24 cellular contexts compared by ENCODE assay signal in genomic region chr5:40985501-40985900, GRCh38.
DNase-seq lines count a peak whose midpoint lies in the region; ATAC-seq and TF ChIP-seq lines count a peak whose summit lies in the region.
"Had no signal": no experiment of that assay in that cellular context is flagged by ENCODE, and none has a peak within 500 bp of the region (broad histone marks: within the 10 kb centered on the region; RNA-seq: fewer than 3 reads in every experiment).

No MANE protein-coding gene starts in this region.

- peak overlapping the region; percentile 86 for H2BK20ac ChIP-seq in IMR-90 (ENCODE audit: low read depth, low read length)

- TF ChIP-seq POLR2A in IMR-90 (IDR thresholded peaks at IDR 0.05; ENCODE audit: low read depth, low read length) (no peak), upper lobe of left lung (IDR thresholded peaks at IDR 0.05) (no peak)

- H4K91ac ChIP-seq in IMR-90 (ENCODE audit: insufficient read depth, low read depth, low read length): peak overlapping the region; percentile 91

- H3K36me3 ChIP-seq in IMR-90 (ENCODE audit: control insufficient read depth, insufficient read depth, low read length) (no peaks in the 10 kb centered on the region), SJSA1 (no peaks in the 10 kb centered on the region), mesendoderm (ENCODE audit: control insufficient read depth, insufficient read depth, low read length) (no peaks in the 10 kb centered on the region), upper lobe of left lung (no peaks in the 10 kb centered on the region)
- H3K36me3 ChIP-seq: BLaER1 had no signal

- peaks cover 2% of the 10 kb centered on the region; the same call in 1 of the 2 replicates for H3K9me3 ChIP-seq in IMR-90 (ENCODE audit: control insufficient read depth, insufficient read depth, low read length)
- H3K9me3 ChIP-seq in SJSA1 (replicated peaks): peaks cover 7% of the 10 kb centered on the region
- no peaks in the 10 kb centered on the region for H3K9me3 ChIP-seq in upper lobe of left lung
- H3K9me3 ChIP-seq: A549, BLaER1 had no signal

- no peaks in the 10 kb centered on the region for H3K27me3 ChIP-seq in IMR-90 (ENCODE audit: control insufficient read depth, insufficient read depth, low read length)
- H3K27me3 ChIP-seq in SJSA1 (replicated peaks): no peaks in the 10 kb centered on the region
- no peaks in the 10 kb centered on the region for H3K27me3 ChIP-seq in mesendoderm (ENCODE audit: insufficient read depth, low read length, poor library complexity)
- no peaks in the 10 kb centered on the region for H3K27me3 ChIP-seq in upper lobe of left lung
- H3K27me3 ChIP-seq: BLaER1 had no signal

- H3K27me3 Mint-ChIP-seq in glutamatergic neuron (ENCODE audit: unreplicated experiment): peaks cover 1% of the 10 kb centered on the region

- no peak for TF ChIP-seq EP300 in upper lobe of left lung (IDR thresholded peaks at IDR 0.05)

- H3K79me2 ChIP-seq in mesendoderm (ENCODE audit: control insufficient read depth, insufficient read depth, low read length): no peaks in the 10 kb centered on the region

- no peaks in the 10 kb centered on the region for H3K4me1 Mint-ChIP-seq in glutamatergic neuron (ENCODE audit: low read depth, unreplicated experiment)

- H4K5ac ChIP-seq in IMR-90 (ENCODE audit: low read depth, low read length) (peak overlapping the region; percentile 95; the same call in 1 of the 2 replicates), mesendoderm (ENCODE audit: low read length) (no peak overlapping the region)

- H3K18ac ChIP-seq in IMR-90 (ENCODE audit: low read depth, low read length) (peak overlapping the region; percentile 99), mesendoderm (ENCODE audit: low read length) (no peak overlapping the region)

- H3K4me3 ChIP-seq in IMR-90 (ENCODE audit: insufficient read depth, low read depth, low read length) (no peak overlapping the region), SJSA1 (no peak overlapping the region), mesendoderm (ENCODE audit: low read length) (no peak overlapping the region), upper lobe of left lung (no peak overlapping the region)
- H3K4me3 ChIP-seq: A549, BLaER1 had no signal

- H2AK5ac ChIP-seq in IMR-90 (ENCODE audit: low read depth, low read length) (peak overlapping the region; percentile 80; the same call in 1 of the 2 replicates), mesendoderm (ENCODE audit: low read length) (no peak overlapping the region)

- H4K8ac ChIP-seq in IMR-90 (ENCODE audit: low read depth in 2 of 2, low read length in 2 of 2) (peak overlapping the region; percentile 74 to 80), mesendoderm (ENCODE audit: low read depth, low read length) (no peak overlapping the region)

- BruUV-seq in IMR-90 (replicated peaks; lab: Mats Ljungman, UMichigan): no TSS peak

- no peak overlapping the region for H2AK9ac ChIP-seq in IMR-90 (replicated peaks; ENCODE audit: low read depth, low read length, poor library complexity)

- H3K56ac ChIP-seq in IMR-90 (ENCODE audit: extremely low read depth, insufficient read depth, low read length): peak overlapping the region; percentile 19
- no peak overlapping the region for H3K56ac ChIP-seq in mesendoderm (ENCODE audit: low read length)

- H2BK5ac ChIP-seq in IMR-90 (ENCODE audit: low read depth, low read length, poor library complexity, severe bottlenecking): peak overlapping the region; percentile 96
- H2BK5ac ChIP-seq in mesendoderm (ENCODE audit: low read length): no peak overlapping the region

- no peak overlapping the region for H2AFZ ChIP-seq in IMR-90 (replicated peaks; ENCODE audit: low read length, poor library complexity)

- no peak for TF ChIP-seq CTCF in IMR-90 (conservative IDR thresholded peaks at IDR 0.05; ENCODE audit: low read depth, low read length)
- no peak for TF ChIP-seq CTCF in glutamatergic neuron (IDR thresholded peaks at IDR 0.05; ENCODE audit: partially characterized antibody, unreplicated experiment)
- no peak for TF ChIP-seq CTCF in upper lobe of left lung (IDR thresholded peaks at IDR 0.05)

- peak overlapping the region; percentile 74; the same call in 2 of the 3 replicates for H2BK15ac ChIP-seq in IMR-90 (ENCODE audit: low read depth, low read length)
- no peak overlapping the region for H2BK15ac ChIP-seq in mesendoderm (replicated peaks; ENCODE audit: low read depth)

- TF ChIP-seq RAD21 in IMR-90 (IDR thresholded peaks at IDR 0.05; ENCODE audit: low read length): no peak

- H3K4ac ChIP-seq in IMR-90 (ENCODE audit: low read depth, low read length): peak overlapping the region; percentile 89
- H3K4ac ChIP-seq in mesendoderm (ENCODE audit: low read depth, low read length): no peak overlapping the region

- no peak overlapping the region for H3K27ac Mint-ChIP-seq in glutamatergic neuron (ENCODE audit: unreplicated experiment)
- H3K27ac Mint-ChIP-seq: CD4-positive, alpha-beta T cell had no signal

- H2BK120ac ChIP-seq in IMR-90 (ENCODE audit: low read depth, low read length) (peak overlapping the region; percentile 94), mesendoderm (ENCODE audit: low read depth, low read length) (no peak overlapping the region)

- dilution Hi-C loops in IMR-90 (cut with HindIII; ENCODE audit: low sequenced_read_pairs, unreplicated experiment): no loop called here

- POLR2A ChIA-PET in IMR-90 (lab: Charles Lee; ENCODE audit: unreplicated experiment): no interaction called here

- peaks cover 11% of the 10 kb centered on the region for H3K9me1 ChIP-seq in IMR-90 (ENCODE audit: insufficient read depth, low read length)

- H3K4me2 ChIP-seq in IMR-90 (ENCODE audit: low read depth, low read length) (no peak overlapping the region), mesendoderm (ENCODE audit: low read length) (no peak overlapping the region)
- H3K4me2 ChIP-seq: A549, BLaER1 had no signal

- H3K14ac ChIP-seq in IMR-90 (replicated peaks; ENCODE audit: low read depth, low read length): peak overlapping the region; percentile 71

- WGBS in IMR-90 (ENCODE audit: extremely low coverage in 2 of 2, insufficient read length in 1 of 2), 2 experiments: no CpG with 5 or more reads among the region's 4 CpGs
- no CpG with 5 or more reads among the region's 4 CpGs for WGBS in mesendoderm (ENCODE audit: extremely low coverage, insufficient coverage, low lambda C conversion rate)
- WGBS in upper lobe of left lung, 2 donors: 56 to 60% methylated on average over 4 of the region's 4 CpGs

- CTCF ChIA-PET in IMR-90 (lab: Yijun Ruan, JAX): interaction anchor here (1.4 kb wide), 1 partner anchor 81 kb away, joined by 4 read pairs; no protein-coding TSS in a partner anchor

- no peaks in the 10 kb centered on the region for H3K79me1 ChIP-seq in IMR-90 (ENCODE audit: low read depth in 1 of 2, low read length in 2 of 2)
- H3K79me1 ChIP-seq in mesendoderm (ENCODE audit: low read length): no peaks in the 10 kb centered on the region

- H4K20me1 ChIP-seq in IMR-90 (ENCODE audit: insufficient read depth, low read length): no peaks in the 10 kb centered on the region
- H4K20me1 ChIP-seq: BLaER1 had no signal

- H3K4me1 ChIP-seq in IMR-90 (ENCODE audit: control insufficient read depth, insufficient read depth, low read length) (peaks cover 22% of the 10 kb centered on the region), SJSA1 (replicated peaks) (peaks cover 63% of the 10 kb centered on the region), mesendoderm (ENCODE audit: control insufficient read depth, low read depth, low read length) (no peaks in the 10 kb centered on the region), upper lobe of left lung (peaks cover 0 to 4% (median 0%) of the 10 kb centered on the region in 4 donors)
- H3K4me1 ChIP-seq: A549, BLaER1 had no signal

- H3K27ac ChIP-seq in IMR-90 (ENCODE audit: insufficient read depth, low read length) (peak overlapping the region; percentile 57), SJSA1 (peak overlapping the region; percentile 95), mesendoderm (ENCODE audit: low read depth, low read length) (no peak overlapping the region), upper lobe of left lung (no peak overlapping the region)
- H3K27ac ChIP-seq: A549, BLaER1, HL-60 had no signal

- H3K9ac ChIP-seq in IMR-90 (ENCODE audit: low read depth, low read length): no peak overlapping the region
- H3K9ac ChIP-seq in mesendoderm (ENCODE audit: low read length): no peak overlapping the region
- H3K9ac ChIP-seq: BLaER1 had no signal

- no peak overlapping the region for H3K4me3 Mint-ChIP-seq in glutamatergic neuron (ENCODE audit: unreplicated experiment)
- H3K4me3 Mint-ChIP-seq: CD4-positive, alpha-beta T cell had no signal

- ATAC-seq in IMR-90 (ENCODE audit: low read depth) (no peak), GM21367 (IDR thresholded peaks at IDR 0.05; ENCODE audit: unreplicated experiment) (no peak), upper lobe of left lung (ENCODE audit: low FRiP score in 2 of 2) (no peak), HG03571 (IDR thresholded peaks at IDR 0.05; ENCODE audit: unreplicated experiment) (no peak)
- ATAC-seq: A549, HepG2 had no signal

- H3K36me3 Mint-ChIP-seq in glutamatergic neuron (ENCODE audit: unreplicated experiment): no peaks in the 10 kb centered on the region

- H3K23ac ChIP-seq in IMR-90 (ENCODE audit: low read depth, low read length) (peak overlapping the region; percentile 14; the same call in 1 of the 2 replicates), mesendoderm (ENCODE audit: low read length) (no peak overlapping the region)

- in situ Hi-C loops in IMR-90 (cut with MboI; ENCODE audit: low sequenced_read_pairs): no loop called here

- H3K9me3 Mint-ChIP-seq in glutamatergic neuron (ENCODE audit: unreplicated experiment): no peaks in the 10 kb centered on the region

- DNase-seq in IMR-90: no peak
- peak; percentile 20 to 30 for DNase-seq in NCI-H1930 (lab: John Stamatoyannopoulos, UW)
- no peak for DNase-seq in SJSA1 (ENCODE audit: low read depth in 1 of 2, low spot score in 2 of 2)
- peak; percentile 4 for DNase-seq in mesendoderm
- DNase-seq in glutamatergic neuron: no peak
- no peak for DNase-seq in upper lobe of left lung
- DNase-seq: CD4-positive, alpha-beta T cell; COR-L47; DMS 273 treated with DMSO at 0.1 percent for 48 hours; H7; KBM-7; NCI-H1092; NCI-H1694; NCI-H2081 treated with DMSO at 0.1 percent for 48 hours; NCI-H2171 treated with DMSO at 0.1 percent for 48 hours; NCI-H446 treated with DMSO at 0.1 percent for 48 hours; NCI-H526 treated with DMSO at 0.1 percent for 48 hours; Right ventricle myocardium superior had no signal

- intact Hi-C loops in IMR-90 (cut with micrococcal nuclease): loop anchor here (10.0 kb wide), 1 partner anchor 269 kb away; no protein-coding TSS in a partner anchor

TF ChIP-seq in IMR-90, 13 proteins besides CTCF, POLR2A, EP300 and RAD21 (continues in another document):
- no peak for TF ChIP-seq MAFK (IDR thresholded peaks at IDR 0.05; ENCODE audit: low read depth, low read length)
- TF ChIP-seq USF2 (IDR thresholded peaks at IDR 0.05; ENCODE audit: low read depth, low read length): no peak
- TF ChIP-seq SMC3 (IDR thresholded peaks at IDR 0.05; ENCODE audit: low read depth, low read length): no peak

Comparison
In these comparisons a context has a peak if more than half of its experiments do, and no peak if none do; other contexts are left out.
1. DNase-seq: peak in NCI-H1930 (2 of 2) and mesendoderm (single experiment); none in IMR-90 (single experiment), SJSA1 (0 of 2), glutamatergic neuron (single experiment) and upper lobe of left lung (0 of 2).
2. H3K27ac ChIP-seq: peak in IMR-90 (single experiment) and SJSA1 (single experiment); none in mesendoderm (single experiment) and upper lobe of left lung (0 of 4).